Comparison of ENCODE assay signal across 10 cellular contexts in the genomic region with DNA sequence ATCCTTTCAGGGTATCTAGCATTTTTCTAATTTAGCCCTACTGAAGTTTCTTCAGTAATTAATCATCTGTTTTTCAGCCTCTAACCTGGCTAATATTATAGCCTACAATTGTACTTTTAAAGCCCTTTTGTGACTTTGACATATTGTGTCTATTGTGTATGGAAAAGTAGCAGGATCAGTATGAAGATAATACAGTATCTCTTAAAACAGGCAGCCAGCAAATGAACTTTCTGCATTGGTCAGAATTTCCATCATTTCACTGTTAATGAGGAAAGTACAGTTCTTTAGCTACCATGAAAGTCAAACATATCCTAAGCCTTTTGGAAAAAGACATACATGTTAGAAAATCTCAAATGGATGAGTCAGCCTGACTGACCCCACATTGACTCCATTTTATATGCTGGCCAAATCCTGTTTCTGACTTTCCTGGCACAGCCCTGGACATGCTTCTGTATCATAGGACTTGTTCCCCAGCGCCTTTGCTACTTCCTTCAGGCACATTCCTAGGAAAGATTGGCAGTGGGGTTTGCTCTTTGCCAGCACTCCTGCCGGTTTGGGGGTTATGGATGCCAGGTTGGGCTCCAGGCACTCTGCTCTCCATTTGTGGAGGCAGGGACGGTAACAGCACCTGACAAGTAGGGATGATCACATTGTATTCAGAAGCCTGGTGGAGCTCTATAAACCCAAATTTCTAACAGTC. TPM values are rescaled to one million over a fixed set of nuclear protein-coding genes. Genes with fewer than 3 reads are reported as not detected.
A peak's percentile ranks its signal among the peaks of the same experiment; 100 is the strongest.
DNase-seq lines count a peak whose midpoint lies in the region; ATAC-seq and TF ChIP-seq lines count a peak whose summit lies in the region.
"Had no signal": no experiment of that assay in that cellular context is flagged by ENCODE, and none has a peak within 500 bp of the region (broad histone marks: within the 10 kb centered on the region; RNA-seq: fewer than 3 reads in every experiment).

No MANE protein-coding gene starts in this region.

- H3K9me3 Mint-ChIP-seq in natural killer cell treated with Interleukin-12 subunit alpha and Interleukin-12 subunit beta and Interleukin-15 and Interleukin-18, amount 100 ng/mL, for 72 hours: no peaks in the 10 kb centered on the region
- H3K9me3 Mint-ChIP-seq in natural killer cell (no peaks in the 10 kb centered on the region), MCF 10A (ENCODE audit: unreplicated experiment) (no peaks in the 10 kb centered on the region)

- H3K9me3 ChIP-seq in right lobe of liver: no peaks in the 10 kb centered on the region

- no TSS peak for BruUV-seq in MCF 10A (replicated peaks; lab: Mats Ljungman, UMichigan)

- no peaks in the 10 kb centered on the region for H3K36me3 ChIP-seq in right lobe of liver

- 71% methylated on average over 1 of the region's 3 CpGs for WGBS in right lobe of liver (ENCODE audit: insufficient coverage, low coverage, low lambda C conversion rate, missing lambda C conversion rate)

- H3K4me3 Mint-ChIP-seq in natural killer cell treated with Interleukin-12 subunit alpha and Interleukin-12 subunit beta and Interleukin-15 and Interleukin-18, amount 100 ng/mL, for 72 hours: peak overlapping the region; percentile 62
- H3K4me3 Mint-ChIP-seq in natural killer cell (no peak overlapping the region), MCF 10A (ENCODE audit: unreplicated experiment) (no peak overlapping the region)

- no peaks in the 10 kb centered on the region for H3K27me3 ChIP-seq in right lobe of liver

- POLR2A ChIA-PET in MCF 10A (lab: Yijun Ruan, JAX): interaction anchor here (0.5 to 3.7 kb wide), 15 partner anchors 9 to 248 kb away, joined by 3 to 24 read pairs (median 5); a partner anchor contains a TSS
- POLR2A ChIA-PET in HEK293T (lab: Yijun Ruan, JAX): no interaction called here

- no peak for TF ChIP-seq POLR2A in right lobe of liver (IDR thresholded peaks at IDR 0.05)

- no peak overlapping the region for H3K4me3 ChIP-seq in right lobe of liver

- peaks cover 0 to 10% (median 2%) of the 10 kb centered on the region in 4 donors for H3K4me1 ChIP-seq in right lobe of liver

- CTCF ChIA-PET in MCF 10A (lab: Yijun Ruan, JAX) (interaction anchor here (0.6 to 12.5 kb wide), 12 partner anchors 10 to 456 kb away, joined by 3 to 248 read pairs (median 4); no protein-coding TSS in a partner anchor), HEK293T (lab: Yijun Ruan, JAX) (interaction anchor here (0.9 kb wide), 1 partner anchor 104 kb away, joined by 5 read pairs; no protein-coding TSS in a partner anchor)

- peaks cover 10% of the 10 kb centered on the region for H3K36me3 Mint-ChIP-seq in natural killer cell treated with Interleukin-12 subunit alpha and Interleukin-12 subunit beta and Interleukin-15 and Interleukin-18, amount 100 ng/mL, for 72 hours
- peaks cover 9% of the 10 kb centered on the region for H3K36me3 Mint-ChIP-seq in natural killer cell
- H3K36me3 Mint-ChIP-seq in MCF 10A (ENCODE audit: insufficient read depth, unreplicated experiment): peaks cover 38% of the 10 kb centered on the region

- intact Hi-C loops in natural killer cell (cut with micrococcal nuclease): no loop called here
- intact Hi-C loops in MCF 10A (cut with micrococcal nuclease): no loop called here
- intact Hi-C loops in right lobe of liver (cut with DNase I): no loop called here

- TF ChIP-seq CTCF in natural killer cell (IDR thresholded peaks at IDR 0.05) (no peak), MCF 10A (IDR thresholded peaks at IDR 0.05; ENCODE audit: unreplicated experiment) (no peak), right lobe of liver (IDR thresholded peaks at IDR 0.05) (no peak)

- no peak for ATAC-seq in natural killer cell treated with Interleukin-12 subunit alpha and Interleukin-12 subunit beta and Interleukin-15 and Interleukin-18, amount 100 ng/mL, for 72 hours
- ATAC-seq in natural killer cell (no peak), right lobe of liver (peak; percentile 42 to 77 (median 66)), HG02870 (IDR thresholded peaks at IDR 0.05; ENCODE audit: unreplicated experiment) (no peak), GM21360 (IDR thresholded peaks at IDR 0.05; ENCODE audit: unreplicated experiment) (no peak)

- H3K27ac ChIP-seq in right lobe of liver: peak overlapping the region in 1 of 3 donors; percentile 40

- peaks cover 50 to 74% of the 10 kb centered on the region in 2 donors for H3K4me1 Mint-ChIP-seq in natural killer cell treated with Interleukin-12 subunit alpha and Interleukin-12 subunit beta and Interleukin-15 and Interleukin-18, amount 100 ng/mL, for 72 hours (ENCODE audit: low read depth in 2 of 2)
- H3K4me1 Mint-ChIP-seq in natural killer cell (peaks cover 63 to 73% of the 10 kb centered on the region in 2 donors), MCF 10A (ENCODE audit: insufficient read depth, unreplicated experiment) (peaks cover 27% of the 10 kb centered on the region)

- peak overlapping the region; percentile 60 to 67 for H3K27ac Mint-ChIP-seq in natural killer cell treated with Interleukin-12 subunit alpha and Interleukin-12 subunit beta and Interleukin-15 and Interleukin-18, amount 100 ng/mL, for 72 hours
- H3K27ac Mint-ChIP-seq in natural killer cell (no peak overlapping the region), MCF 10A (ENCODE audit: low read depth, unreplicated experiment) (peak overlapping the region; percentile 43)

- no peak for DNase-seq in natural killer cell treated with Interleukin-12 subunit alpha and Interleukin-12 subunit beta and Interleukin-15 and Interleukin-18, amount 100 ng/mL, for 72 hours (ENCODE audit: low spot score)
- DNase-seq in natural killer cell (no peak), MCF 10A (ENCODE audit: unreplicated experiment) (peak; percentile 82), right lobe of liver (no peak), HEK293T (ENCODE audit: extremely low spot score) (no peak)
- DNase-seq in activated effector memory CD4-positive, alpha-beta T cell treated with anti-CD3 and anti-CD28 coated beads, Interleukin-2, amount 50 U/mL, for 16 hours: no peak
- DNase-seq: DND-41, hypothalamus had no signal

- H3K27me3 Mint-ChIP-seq in natural killer cell treated with Interleukin-12 subunit alpha and Interleukin-12 subunit beta and Interleukin-15 and Interleukin-18, amount 100 ng/mL, for 72 hours: no peaks in the 10 kb centered on the region
- H3K27me3 Mint-ChIP-seq in natural killer cell (ENCODE audit: low read depth in 2 of 2) (no peaks in the 10 kb centered on the region), MCF 10A (ENCODE audit: insufficient read depth, unreplicated experiment) (no peaks in the 10 kb centered on the region)

TF ChIP-seq in HEK293T, 16 proteins besides CTCF, POLR2A, EP300 and RAD21:
- no peak for TF ChIP-seq NFRKB (IDR thresholded peaks at IDR 0.05)
- TF ChIP-seq ZNF384 (IDR thresholded peaks at IDR 0.05): no peak
- TF ChIP-seq LEF1 (IDR thresholded peaks at IDR 0.05; ENCODE audit: borderline replicate concordance): no peak
- no peak for TF ChIP-seq SUZ12 (IDR thresholded peaks at IDR 0.05)
- no peak for TF ChIP-seq FOXM1 (IDR thresholded peaks at IDR 0.05; ENCODE audit: borderline replicate concordance)
- no peak for TF ChIP-seq FOXK2 (IDR thresholded peaks at IDR 0.05)
- TF ChIP-seq HDGF (IDR thresholded peaks at IDR 0.05; ENCODE audit: borderline replicate concordance): no peak
- TF ChIP-seq SP1 (IDR thresholded peaks at IDR 0.05): no peak
- TF ChIP-seq ELF4 (IDR thresholded peaks at IDR 0.05): no peak
- no peak for TF ChIP-seq ARNT (IDR thresholded peaks at IDR 0.05)
- TF ChIP-seq FOXA1 (IDR thresholded peaks at IDR 0.05): no peak
- no peak for TF ChIP-seq TARDBP (IDR thresholded peaks at IDR 0.05)
- TF ChIP-seq, protein P1, sequence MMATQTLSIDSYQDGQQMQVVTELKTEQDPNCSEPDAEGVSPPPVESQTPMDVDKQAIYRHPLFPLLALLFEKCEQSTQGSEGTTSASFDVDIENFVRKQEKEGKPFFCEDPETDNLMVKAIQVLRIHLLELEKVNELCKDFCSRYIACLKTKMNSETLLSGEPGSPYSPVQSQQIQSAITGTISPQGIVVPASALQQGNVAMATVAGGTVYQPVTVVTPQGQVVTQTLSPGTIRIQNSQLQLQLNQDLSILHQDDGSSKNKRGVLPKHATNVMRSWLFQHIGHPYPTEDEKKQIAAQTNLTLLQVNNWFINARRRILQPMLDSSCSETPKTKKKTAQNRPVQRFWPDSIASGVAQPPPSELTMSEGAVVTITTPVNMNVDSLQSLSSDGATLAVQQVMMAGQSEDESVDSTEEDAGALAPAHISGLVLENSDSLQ (IDR thresholded peaks at IDR 0.05): no peak

RNA-seq across cellular contexts. Expression of a gene that starts 43.6 kb away (rescaled TPM):
- 10 to 100 TPM; 77.5 to 81.2 TPM for total RNA-seq in natural killer cell treated with Interleukin-12 subunit alpha and Interleukin-12 subunit beta and Interleukin-15 and Interleukin-18, amount 100 ng/mL, for 72 hours
- total RNA-seq in natural killer cell (10 to 100 TPM; 32.2 to 36.3 (median 36.3) TPM), MCF 10A (2022) (141 and 174 TPM in 2 replicates), right lobe of liver (10 to 100 TPM; 17.3 to 29.7 (median 25.5) TPM)

Comparison
In these comparisons a context has a peak if more than half of its experiments do, and no peak if none do; other contexts are left out.
1. H3K27ac Mint-ChIP-seq: peak in natural killer cell treated with Interleukin-12 subunit alpha and Interleukin-12 subunit beta and Interleukin-15 and Interleukin-18, amount 100 ng/mL, for 72 hours (2 of 2) and MCF 10A (single experiment); none in natural killer cell (0 of 2).
2. ATAC-seq: peak in right lobe of liver (4 of 4); none in natural killer cell treated with Interleukin-12 subunit alpha and Interleukin-12 subunit beta and Interleukin-15 and Interleukin-18, amount 100 ng/mL, for 72 hours (0 of 2), natural killer cell (0 of 3), HG02870 (single experiment) and GM21360 (single experiment).